1 cellular context compared by ENCODE assay signal in the genomic region with DNA sequence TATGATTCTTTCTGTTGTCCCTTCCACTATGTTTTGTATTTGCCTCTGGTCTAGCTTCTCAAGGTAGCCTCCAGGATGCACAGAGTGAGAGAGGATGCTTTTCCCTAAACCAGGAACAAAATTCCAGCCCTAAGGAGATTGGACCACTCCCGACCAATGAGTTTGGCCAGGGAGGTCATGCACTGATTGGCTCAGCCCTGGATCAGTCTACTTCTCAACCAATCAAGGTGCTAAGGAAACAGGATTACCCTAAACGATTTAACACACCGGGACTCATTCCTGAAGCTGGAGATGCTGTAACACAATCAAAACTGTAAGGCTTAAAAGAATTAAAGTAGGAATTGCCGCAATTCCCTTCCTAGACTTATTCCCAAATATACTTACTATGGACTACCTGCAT.
TF ChIP-seq lines count a peak whose summit lies in the region.

No MANE protein-coding gene starts in this region.

TF ChIP-seq in GM12878, 131 proteins besides CTCF, POLR2A, EP300 and RAD21:
- TF ChIP-seq, protein P1, sequence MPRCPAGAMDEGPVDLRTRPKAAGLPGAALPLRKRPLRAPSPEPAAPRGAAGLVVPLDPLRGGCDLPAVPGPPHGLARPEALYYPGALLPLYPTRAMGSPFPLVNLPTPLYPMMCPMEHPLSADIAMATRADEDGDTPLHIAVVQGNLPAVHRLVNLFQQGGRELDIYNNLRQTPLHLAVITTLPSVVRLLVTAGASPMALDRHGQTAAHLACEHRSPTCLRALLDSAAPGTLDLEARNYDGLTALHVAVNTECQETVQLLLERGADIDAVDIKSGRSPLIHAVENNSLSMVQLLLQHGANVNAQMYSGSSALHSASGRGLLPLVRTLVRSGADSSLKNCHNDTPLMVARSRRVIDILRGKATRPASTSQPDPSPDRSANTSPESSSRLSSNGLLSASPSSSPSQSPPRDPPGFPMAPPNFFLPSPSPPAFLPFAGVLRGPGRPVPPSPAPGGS (IDR thresholded peaks at IDR 0.05; ENCODE audit: borderline replicate concordance, insufficient read depth, low read depth, low read length, poor library complexity, severe bottlenecking) = no peak
- TF ChIP-seq ETV6 (conservative IDR thresholded peaks at IDR 0.05 in 1 of 2, IDR thresholded peaks at IDR 0.05 in 1 of 2; ENCODE audit: borderline replicate concordance in 1 of 2, low read depth in 1 of 2) = no peak
- no peak for TF ChIP-seq MTA2 (IDR thresholded peaks at IDR 0.05; ENCODE audit: low read depth)
- no peak for TF ChIP-seq CREB1 (IDR thresholded peaks at IDR 0.05; ENCODE audit: low read depth)
- TF ChIP-seq, protein P2, sequence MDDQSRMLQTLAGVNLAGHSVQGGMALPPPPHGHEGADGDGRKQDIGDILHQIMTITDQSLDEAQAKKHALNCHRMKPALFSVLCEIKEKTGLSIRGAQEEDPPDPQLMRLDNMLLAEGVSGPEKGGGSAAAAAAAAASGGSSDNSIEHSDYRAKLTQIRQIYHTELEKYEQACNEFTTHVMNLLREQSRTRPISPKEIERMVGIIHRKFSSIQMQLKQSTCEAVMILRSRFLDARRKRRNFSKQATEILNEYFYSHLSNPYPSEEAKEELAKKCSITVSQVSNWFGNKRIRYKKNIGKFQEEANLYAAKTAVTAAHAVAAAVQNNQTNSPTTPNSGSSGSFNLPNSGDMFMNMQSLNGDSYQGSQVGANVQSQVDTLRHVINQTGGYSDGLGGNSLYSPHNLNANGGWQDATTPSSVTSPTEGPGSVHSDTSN (IDR thresholded peaks at IDR 0.05; ENCODE audit: insufficient replicate concordance, low read depth, low read length) = peak; percentile 62
- TF ChIP-seq, protein P3, sequence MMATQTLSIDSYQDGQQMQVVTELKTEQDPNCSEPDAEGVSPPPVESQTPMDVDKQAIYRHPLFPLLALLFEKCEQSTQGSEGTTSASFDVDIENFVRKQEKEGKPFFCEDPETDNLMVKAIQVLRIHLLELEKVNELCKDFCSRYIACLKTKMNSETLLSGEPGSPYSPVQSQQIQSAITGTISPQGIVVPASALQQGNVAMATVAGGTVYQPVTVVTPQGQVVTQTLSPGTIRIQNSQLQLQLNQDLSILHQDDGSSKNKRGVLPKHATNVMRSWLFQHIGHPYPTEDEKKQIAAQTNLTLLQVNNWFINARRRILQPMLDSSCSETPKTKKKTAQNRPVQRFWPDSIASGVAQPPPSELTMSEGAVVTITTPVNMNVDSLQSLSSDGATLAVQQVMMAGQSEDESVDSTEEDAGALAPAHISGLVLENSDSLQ (IDR thresholded peaks at IDR 0.05) = peak; percentile 57
- TF ChIP-seq STAT3 (IDR thresholded peaks at IDR 0.05; ENCODE audit: low read depth, low read length) = no peak
- no peak for TF ChIP-seq NRF1 (conservative IDR thresholded peaks at IDR 0.05; ENCODE audit: low read depth, low read length)
- TF ChIP-seq KAT2A (conservative IDR thresholded peaks at IDR 0.05; ENCODE audit: control insufficient read depth, low read depth, low read length) = no peak
- no peak for TF ChIP-seq HDAC6 (IDR thresholded peaks at IDR 0.05; ENCODE audit: unreplicated experiment)
- no peak for TF ChIP-seq POLR2AphosphoS5 (IDR thresholded peaks at IDR 0.05; ENCODE audit: low read length)
- no peak for TF ChIP-seq EED (IDR thresholded peaks at IDR 0.05; ENCODE audit: low read depth)
- TF ChIP-seq, protein P4, sequence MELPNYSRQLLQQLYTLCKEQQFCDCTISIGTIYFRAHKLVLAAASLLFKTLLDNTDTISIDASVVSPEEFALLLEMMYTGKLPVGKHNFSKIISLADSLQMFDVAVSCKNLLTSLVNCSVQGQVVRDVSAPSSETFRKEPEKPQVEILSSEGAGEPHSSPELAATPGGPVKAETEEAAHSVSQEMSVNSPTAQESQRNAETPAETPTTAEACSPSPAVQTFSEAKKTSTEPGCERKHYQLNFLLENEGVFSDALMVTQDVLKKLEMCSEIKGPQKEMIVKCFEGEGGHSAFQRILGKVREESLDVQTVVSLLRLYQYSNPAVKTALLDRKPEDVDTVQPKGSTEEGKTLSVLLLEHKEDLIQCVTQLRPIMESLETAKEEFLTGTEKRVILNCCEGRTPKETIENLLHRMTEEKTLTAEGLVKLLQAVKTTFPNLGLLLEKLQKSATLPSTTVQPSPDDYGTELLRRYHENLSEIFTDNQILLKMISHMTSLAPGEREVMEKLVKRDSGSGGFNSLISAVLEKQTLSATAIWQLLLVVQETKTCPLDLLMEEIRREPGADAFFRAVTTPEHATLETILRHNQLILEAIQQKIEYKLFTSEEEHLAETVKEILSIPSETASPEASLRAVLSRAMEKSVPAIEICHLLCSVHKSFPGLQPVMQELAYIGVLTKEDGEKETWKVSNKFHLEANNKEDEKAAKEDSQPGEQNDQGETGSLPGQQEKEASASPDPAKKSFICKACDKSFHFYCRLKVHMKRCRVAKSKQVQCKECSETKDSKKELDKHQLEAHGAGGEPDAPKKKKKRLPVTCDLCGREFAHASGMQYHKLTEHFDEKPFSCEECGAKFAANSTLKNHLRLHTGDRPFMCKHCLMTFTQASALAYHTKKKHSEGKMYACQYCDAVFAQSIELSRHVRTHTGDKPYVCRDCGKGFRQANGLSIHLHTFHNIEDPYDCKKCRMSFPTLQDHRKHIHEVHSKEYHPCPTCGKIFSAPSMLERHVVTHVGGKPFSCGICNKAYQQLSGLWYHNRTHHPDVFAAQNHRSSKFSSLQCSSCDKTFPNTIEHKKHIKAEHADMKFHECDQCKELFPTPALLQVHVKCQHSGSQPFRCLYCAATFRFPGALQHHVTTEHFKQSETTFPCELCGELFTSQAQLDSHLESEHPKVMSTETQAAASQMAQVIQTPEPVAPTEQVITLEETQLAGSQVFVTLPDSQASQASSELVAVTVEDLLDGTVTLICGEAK (IDR thresholded peaks at IDR 0.05; ENCODE audit: borderline replicate concordance) = no peak
